Comparison of ENCODE assay signal across 1 cellular context in the genomic region with DNA sequence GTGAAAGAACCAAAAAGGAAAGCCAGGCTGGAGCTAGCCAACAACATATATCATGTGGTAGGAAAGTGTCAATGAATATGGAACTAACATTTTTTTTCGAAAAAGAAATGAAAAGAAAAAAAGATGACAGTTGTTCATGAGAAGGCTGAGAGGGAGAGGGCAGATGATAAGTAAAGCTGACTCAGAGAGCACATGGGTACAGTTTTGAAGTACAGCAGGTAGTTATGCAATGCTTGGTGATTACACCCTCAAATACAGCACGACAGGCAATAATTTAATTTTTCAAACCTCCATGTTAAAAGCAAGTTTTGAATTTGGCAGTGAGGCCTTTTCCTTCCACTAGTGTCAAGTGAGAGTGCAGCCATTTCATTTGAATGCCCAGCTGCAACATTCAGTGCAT.
TF ChIP-seq lines count a peak whose summit lies in the region.

No MANE protein-coding gene starts in this region.

TF ChIP-seq in IMR-90, 13 proteins besides CTCF, POLR2A, EP300 and RAD21:
- peak; percentile 73 for TF ChIP-seq CEBPB (IDR thresholded peaks at IDR 0.05; ENCODE audit: low read depth, low read length)
- TF ChIP-seq MAZ (IDR thresholded peaks at IDR 0.05; ENCODE audit: borderline replicate concordance, low read depth, low read length), result no peak
